1 cellular context compared by ENCODE assay signal in the genomic region with DNA sequence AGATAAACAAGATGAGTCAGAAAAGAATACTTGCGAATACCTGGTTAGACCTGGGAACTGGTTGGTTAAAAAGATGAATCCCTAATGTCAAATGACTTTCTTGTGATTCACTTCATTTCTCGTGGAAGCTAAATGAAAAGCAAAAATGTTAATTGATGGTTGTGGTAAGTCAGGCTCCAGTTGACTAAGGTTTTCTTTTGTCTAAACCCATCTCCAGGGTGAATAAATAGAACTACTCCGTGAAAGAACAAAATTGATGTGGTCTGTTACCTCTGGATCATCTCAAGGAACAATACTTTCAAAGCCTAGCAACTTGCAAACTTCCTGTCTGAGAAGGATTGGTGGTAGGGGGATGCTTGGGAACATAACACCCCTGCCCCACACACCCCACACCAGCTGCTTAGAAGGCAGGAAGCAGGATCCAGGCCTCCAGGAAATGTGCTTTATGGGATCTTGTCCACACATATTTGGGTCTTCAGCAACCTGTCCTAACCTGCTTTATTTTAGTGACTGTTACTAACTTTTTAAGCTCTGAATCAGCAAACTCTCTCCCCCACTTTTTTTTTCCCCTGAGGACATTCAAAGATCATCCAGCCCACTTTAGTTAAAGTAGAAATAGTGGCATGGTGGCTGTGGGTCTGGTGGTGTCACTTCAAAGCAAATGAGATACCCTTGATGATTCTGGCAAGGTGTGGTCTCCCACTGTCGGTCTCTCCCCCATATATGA.
TF ChIP-seq lines count a peak whose summit lies in the region.

No MANE protein-coding gene starts in this region.

TF ChIP-seq in SK-N-SH, 30 proteins besides CTCF, POLR2A, EP300 and RAD21 (continued from another document):
- TF ChIP-seq GATA2 (CRISPR knock-in tag; IDR thresholded peaks at IDR 0.05) (no peak), MEF2A (IDR thresholded peaks at IDR 0.05; ENCODE audit: borderline replicate concordance, low read depth) (no peak), RXRA (IDR thresholded peaks at IDR 0.05; ENCODE audit: borderline replicate concordance, low read depth) (no peak), NFIC (IDR thresholded peaks at IDR 0.05; ENCODE audit: borderline replicate concordance) (no peak), FOSL2 (IDR thresholded peaks at IDR 0.05; ENCODE audit: borderline replicate concordance, low read depth) (0 out of 2 replicates have a peak, but pooled peaks have one; percentile 4), IRF3 (IDR thresholded peaks at IDR 0.05; ENCODE audit: low read depth, low read length) (no peak), ELF1 (IDR thresholded peaks at IDR 0.05) (no peak), CHD2 (IDR thresholded peaks at IDR 0.05; ENCODE audit: low read length, partially characterized antibody) (no peak), YY1 (IDR thresholded peaks at IDR 0.05; ENCODE audit: low read depth) (no peak), RCOR1 (IDR thresholded peaks at IDR 0.05; ENCODE audit: low read length) (no peak), FOXJ3 (CRISPR knock-in tag; IDR thresholded peaks at IDR 0.05) (no peak), MXI1 (IDR thresholded peaks at IDR 0.05; ENCODE audit: low read depth, low read length) (no peak), EZH2phosphoT487 (IDR thresholded peaks at IDR 0.05; ENCODE audit: borderline replicate concordance, low read depth) (no peak), RFX5 (IDR thresholded peaks at IDR 0.05; ENCODE audit: low read length) (no peak)
- TF ChIP-seq, protein P1, sequence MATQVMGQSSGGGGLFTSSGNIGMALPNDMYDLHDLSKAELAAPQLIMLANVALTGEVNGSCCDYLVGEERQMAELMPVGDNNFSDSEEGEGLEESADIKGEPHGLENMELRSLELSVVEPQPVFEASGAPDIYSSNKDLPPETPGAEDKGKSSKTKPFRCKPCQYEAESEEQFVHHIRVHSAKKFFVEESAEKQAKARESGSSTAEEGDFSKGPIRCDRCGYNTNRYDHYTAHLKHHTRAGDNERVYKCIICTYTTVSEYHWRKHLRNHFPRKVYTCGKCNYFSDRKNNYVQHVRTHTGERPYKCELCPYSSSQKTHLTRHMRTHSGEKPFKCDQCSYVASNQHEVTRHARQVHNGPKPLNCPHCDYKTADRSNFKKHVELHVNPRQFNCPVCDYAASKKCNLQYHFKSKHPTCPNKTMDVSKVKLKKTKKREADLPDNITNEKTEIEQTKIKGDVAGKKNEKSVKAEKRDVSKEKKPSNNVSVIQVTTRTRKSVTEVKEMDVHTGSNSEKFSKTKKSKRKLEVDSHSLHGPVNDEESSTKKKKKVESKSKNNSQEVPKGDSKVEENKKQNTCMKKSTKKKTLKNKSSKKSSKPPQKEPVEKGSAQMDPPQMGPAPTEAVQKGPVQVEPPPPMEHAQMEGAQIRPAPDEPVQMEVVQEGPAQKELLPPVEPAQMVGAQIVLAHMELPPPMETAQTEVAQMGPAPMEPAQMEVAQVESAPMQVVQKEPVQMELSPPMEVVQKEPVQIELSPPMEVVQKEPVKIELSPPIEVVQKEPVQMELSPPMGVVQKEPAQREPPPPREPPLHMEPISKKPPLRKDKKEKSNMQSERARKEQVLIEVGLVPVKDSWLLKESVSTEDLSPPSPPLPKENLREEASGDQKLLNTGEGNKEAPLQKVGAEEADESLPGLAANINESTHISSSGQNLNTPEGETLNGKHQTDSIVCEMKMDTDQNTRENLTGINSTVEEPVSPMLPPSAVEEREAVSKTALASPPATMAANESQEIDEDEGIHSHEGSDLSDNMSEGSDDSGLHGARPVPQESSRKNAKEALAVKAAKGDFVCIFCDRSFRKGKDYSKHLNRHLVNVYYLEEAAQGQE (IDR thresholded peaks at IDR 0.05; ENCODE audit: low read depth, low read length): no peak
- TF ChIP-seq, protein P2, sequence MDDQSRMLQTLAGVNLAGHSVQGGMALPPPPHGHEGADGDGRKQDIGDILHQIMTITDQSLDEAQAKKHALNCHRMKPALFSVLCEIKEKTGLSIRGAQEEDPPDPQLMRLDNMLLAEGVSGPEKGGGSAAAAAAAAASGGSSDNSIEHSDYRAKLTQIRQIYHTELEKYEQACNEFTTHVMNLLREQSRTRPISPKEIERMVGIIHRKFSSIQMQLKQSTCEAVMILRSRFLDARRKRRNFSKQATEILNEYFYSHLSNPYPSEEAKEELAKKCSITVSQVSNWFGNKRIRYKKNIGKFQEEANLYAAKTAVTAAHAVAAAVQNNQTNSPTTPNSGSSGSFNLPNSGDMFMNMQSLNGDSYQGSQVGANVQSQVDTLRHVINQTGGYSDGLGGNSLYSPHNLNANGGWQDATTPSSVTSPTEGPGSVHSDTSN (IDR thresholded peaks at IDR 0.05): peak; percentile 12; the same call in 1 of the 2 replicates
